ENCODE assay signal across 18 cellular contexts in genomic region chr7:99010281-99010680, GRCh38.
"Had no signal": no experiment of that assay in that cellular context is flagged by ENCODE, and none has a peak within 500 bp of the region (broad histone marks: within the 10 kb centered on the region; RNA-seq: fewer than 3 reads in every experiment).

No MANE protein-coding gene starts in this region.

- H3K9me3 ChIP-seq: adrenal gland, psoas muscle, upper lobe of left lung had no signal

- FAIRE-seq: keratinocyte, small intestine had no signal

- ATAC-seq: activated naive CD4-positive, alpha-beta T cell treated with anti-CD3 and anti-CD28 coated beads, Interleukin-2, amount 50 U/mL, for 72 hours; psoas muscle; right cardiac atrium; stimulated activated naive CD8-positive, alpha-beta T cell treated with anti-CD3 and anti-CD28 coated beads, Interleukin-15, amount 100 ng/mL, for 72 hours had no signal

- H3K27ac ChIP-seq: adrenal gland, psoas muscle, upper lobe of left lung, WERI-Rb-1 had no signal

- H3K4me1 ChIP-seq: adrenal gland, psoas muscle, upper lobe of left lung had no signal

- H3K27me3 Mint-ChIP-seq: stimulated activated naive CD8-positive, alpha-beta T cell treated with anti-CD3 and anti-CD28 coated beads, Interleukin-15, amount 100 ng/mL, for 72 hours had no signal

- DNase-seq: activated CD4-positive, alpha-beta T cell treated with anti-CD3 and anti-CD28 coated beads, Interleukin-2, amount 50 U/mL, for 4 hours; dermis blood vessel endothelial cell; foreskin melanocyte; hypothalamus; midbrain; psoas muscle; right cardiac atrium; small intestine; stimulated activated CD4-positive, alpha-beta T cell treated with anti-CD3 and anti-CD28 coated beads, Interleukin-15, amount 100 ng/mL, for 24 hours; stimulated activated CD4-positive, alpha-beta T cell treated with anti-CD3 and anti-CD28 coated beads, Interleukin-2, amount 100 ng/mL, for 48 hours; stimulated activated naive CD8-positive, alpha-beta T cell treated with anti-CD3 and anti-CD28 coated beads, Interleukin-15, amount 100 ng/mL, for 72 hours; SW 1271; WERI-Rb-1 had no signal

- H3K9me3 Mint-ChIP-seq: activated naive CD4-positive, alpha-beta T cell treated with anti-CD3 and anti-CD28 coated beads, Interleukin-2, amount 50 U/mL, for 72 hours; nephron; stimulated activated naive CD8-positive, alpha-beta T cell treated with anti-CD3 and anti-CD28 coated beads, Interleukin-15, amount 100 ng/mL, for 72 hours had no signal

- H3K4me1 Mint-ChIP-seq: nephron had no signal

- H3K27ac Mint-ChIP-seq: nephron had no signal

- H3K27me3 ChIP-seq: adrenal gland, upper lobe of left lung had no signal

- H3K4me3 Mint-ChIP-seq: nephron; stimulated activated naive CD8-positive, alpha-beta T cell treated with anti-CD3 and anti-CD28 coated beads, Interleukin-15, amount 100 ng/mL, for 72 hours had no signal

- H3K4me3 ChIP-seq: adrenal gland, psoas muscle, upper lobe of left lung had no signal
